In the genomic region with DNA sequence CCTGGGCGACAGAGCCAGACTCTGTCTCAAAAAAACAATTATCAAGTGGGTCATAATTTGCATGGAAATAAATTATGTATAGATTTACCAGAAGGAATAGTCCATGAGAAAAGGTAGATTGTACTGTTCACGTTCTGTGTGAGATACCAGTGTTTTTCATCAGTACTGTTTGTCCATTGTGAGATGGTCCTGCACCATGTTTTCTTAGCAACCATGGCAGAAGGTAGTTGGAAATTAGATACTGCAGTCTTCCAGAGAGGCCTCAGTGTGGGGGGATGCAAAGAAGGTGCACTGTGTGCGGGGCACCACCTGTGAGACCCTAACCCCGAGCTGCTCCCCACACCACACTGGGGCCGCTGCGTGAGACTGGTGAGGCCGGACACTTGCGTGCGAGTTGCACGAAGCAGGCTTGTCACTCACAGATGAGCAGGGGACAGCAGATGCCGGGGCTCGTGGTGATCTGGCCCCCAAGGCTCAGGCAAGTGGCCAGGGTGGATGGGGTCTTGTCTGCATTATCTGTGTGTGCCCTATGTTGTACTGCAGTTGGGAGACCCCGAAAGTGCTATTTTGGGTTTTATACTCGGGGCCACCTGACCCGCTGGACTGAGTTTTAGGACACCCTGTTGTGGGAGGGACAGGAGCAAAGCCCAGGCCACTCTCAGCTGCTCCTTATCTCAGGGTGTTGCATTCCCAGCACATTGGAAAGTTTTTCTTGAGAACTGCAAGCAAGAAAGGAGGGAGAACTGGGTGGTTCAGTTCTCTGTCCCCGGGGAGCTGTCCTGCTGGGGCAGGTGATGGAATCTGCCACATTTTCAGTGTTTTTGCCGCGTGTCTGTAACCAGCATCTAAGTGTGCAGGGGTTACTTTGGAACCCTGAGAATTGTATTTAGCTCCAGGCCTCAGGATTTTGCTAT, we compare ENCODE assay signal across 2 cellular contexts.
TF ChIP-seq lines count a peak whose summit lies in the region.

No MANE protein-coding gene starts in this region.

TF ChIP-seq in Ishikawa, 13 proteins besides CTCF, POLR2A, EP300 and RAD21 (continued from another document):
- TF ChIP-seq REST (IDR thresholded peaks at IDR 0.05; ENCODE audit: low read depth), result peak; percentile 34; the same call in 1 of the 2 replicates

TF ChIP-seq in H1, 55 proteins besides CTCF, POLR2A, EP300 and RAD21:
- TF ChIP-seq SP4 (IDR thresholded peaks at IDR 0.05; ENCODE audit: low read length), result no peak
- TF ChIP-seq ASH2L (IDR thresholded peaks at IDR 0.05; ENCODE audit: low read length), result no peak
- no peak for TF ChIP-seq MAX (IDR thresholded peaks at IDR 0.05)
- TF ChIP-seq HDAC2 (IDR thresholded peaks at IDR 0.05; ENCODE audit: borderline replicate concordance in 1 of 2, low read depth in 2 of 2, low read length in 2 of 2), result no peak
- TF ChIP-seq PHF8 (conservative IDR thresholded peaks at IDR 0.05; ENCODE audit: low read depth, low read length), result no peak
- no peak for TF ChIP-seq TAF7 (optimal IDR thresholded peaks at IDR 0.05; ENCODE audit: borderline replicate concordance, low read depth, low read length)
- TF ChIP-seq GABPA (IDR thresholded peaks at IDR 0.05; ENCODE audit: borderline replicate concordance, insufficient read depth, low read length), result no peak
- TF ChIP-seq TAF1 (IDR thresholded peaks at IDR 0.05; ENCODE audit: low read depth, low read length), result no peak
- TF ChIP-seq POLR2AphosphoS5 (IDR thresholded peaks at IDR 0.05; ENCODE audit: low read depth, low read length), result no peak
- no peak for TF ChIP-seq TBP (IDR thresholded peaks at IDR 0.05; ENCODE audit: low read depth, low read length)
- no peak for TF ChIP-seq ZNF274 (IDR thresholded peaks at IDR 0.05; ENCODE audit: borderline replicate concordance, extremely low read depth, low read length)
- TF ChIP-seq, protein P1, sequence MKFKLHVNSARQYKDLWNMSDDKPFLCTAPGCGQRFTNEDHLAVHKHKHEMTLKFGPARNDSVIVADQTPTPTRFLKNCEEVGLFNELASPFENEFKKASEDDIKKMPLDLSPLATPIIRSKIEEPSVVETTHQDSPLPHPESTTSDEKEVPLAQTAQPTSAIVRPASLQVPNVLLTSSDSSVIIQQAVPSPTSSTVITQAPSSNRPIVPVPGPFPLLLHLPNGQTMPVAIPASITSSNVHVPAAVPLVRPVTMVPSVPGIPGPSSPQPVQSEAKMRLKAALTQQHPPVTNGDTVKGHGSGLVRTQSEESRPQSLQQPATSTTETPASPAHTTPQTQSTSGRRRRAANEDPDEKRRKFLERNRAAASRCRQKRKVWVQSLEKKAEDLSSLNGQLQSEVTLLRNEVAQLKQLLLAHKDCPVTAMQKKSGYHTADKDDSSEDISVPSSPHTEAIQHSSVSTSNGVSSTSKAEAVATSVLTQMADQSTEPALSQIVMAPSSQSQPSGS (IDR thresholded peaks at IDR 0.05; ENCODE audit: low read length), result no peak
- TF ChIP-seq MAFK (IDR thresholded peaks at IDR 0.05; ENCODE audit: low read depth, low read length), result no peak
- TF ChIP-seq CREB1 (IDR thresholded peaks at IDR 0.05), result no peak
- TF ChIP-seq CHD2 (IDR thresholded peaks at IDR 0.05; ENCODE audit: low read length), result no peak
- TF ChIP-seq KDM1A (IDR thresholded peaks at IDR 0.05; ENCODE audit: borderline replicate concordance, low read length), result no peak
- TF ChIP-seq, protein P2, sequence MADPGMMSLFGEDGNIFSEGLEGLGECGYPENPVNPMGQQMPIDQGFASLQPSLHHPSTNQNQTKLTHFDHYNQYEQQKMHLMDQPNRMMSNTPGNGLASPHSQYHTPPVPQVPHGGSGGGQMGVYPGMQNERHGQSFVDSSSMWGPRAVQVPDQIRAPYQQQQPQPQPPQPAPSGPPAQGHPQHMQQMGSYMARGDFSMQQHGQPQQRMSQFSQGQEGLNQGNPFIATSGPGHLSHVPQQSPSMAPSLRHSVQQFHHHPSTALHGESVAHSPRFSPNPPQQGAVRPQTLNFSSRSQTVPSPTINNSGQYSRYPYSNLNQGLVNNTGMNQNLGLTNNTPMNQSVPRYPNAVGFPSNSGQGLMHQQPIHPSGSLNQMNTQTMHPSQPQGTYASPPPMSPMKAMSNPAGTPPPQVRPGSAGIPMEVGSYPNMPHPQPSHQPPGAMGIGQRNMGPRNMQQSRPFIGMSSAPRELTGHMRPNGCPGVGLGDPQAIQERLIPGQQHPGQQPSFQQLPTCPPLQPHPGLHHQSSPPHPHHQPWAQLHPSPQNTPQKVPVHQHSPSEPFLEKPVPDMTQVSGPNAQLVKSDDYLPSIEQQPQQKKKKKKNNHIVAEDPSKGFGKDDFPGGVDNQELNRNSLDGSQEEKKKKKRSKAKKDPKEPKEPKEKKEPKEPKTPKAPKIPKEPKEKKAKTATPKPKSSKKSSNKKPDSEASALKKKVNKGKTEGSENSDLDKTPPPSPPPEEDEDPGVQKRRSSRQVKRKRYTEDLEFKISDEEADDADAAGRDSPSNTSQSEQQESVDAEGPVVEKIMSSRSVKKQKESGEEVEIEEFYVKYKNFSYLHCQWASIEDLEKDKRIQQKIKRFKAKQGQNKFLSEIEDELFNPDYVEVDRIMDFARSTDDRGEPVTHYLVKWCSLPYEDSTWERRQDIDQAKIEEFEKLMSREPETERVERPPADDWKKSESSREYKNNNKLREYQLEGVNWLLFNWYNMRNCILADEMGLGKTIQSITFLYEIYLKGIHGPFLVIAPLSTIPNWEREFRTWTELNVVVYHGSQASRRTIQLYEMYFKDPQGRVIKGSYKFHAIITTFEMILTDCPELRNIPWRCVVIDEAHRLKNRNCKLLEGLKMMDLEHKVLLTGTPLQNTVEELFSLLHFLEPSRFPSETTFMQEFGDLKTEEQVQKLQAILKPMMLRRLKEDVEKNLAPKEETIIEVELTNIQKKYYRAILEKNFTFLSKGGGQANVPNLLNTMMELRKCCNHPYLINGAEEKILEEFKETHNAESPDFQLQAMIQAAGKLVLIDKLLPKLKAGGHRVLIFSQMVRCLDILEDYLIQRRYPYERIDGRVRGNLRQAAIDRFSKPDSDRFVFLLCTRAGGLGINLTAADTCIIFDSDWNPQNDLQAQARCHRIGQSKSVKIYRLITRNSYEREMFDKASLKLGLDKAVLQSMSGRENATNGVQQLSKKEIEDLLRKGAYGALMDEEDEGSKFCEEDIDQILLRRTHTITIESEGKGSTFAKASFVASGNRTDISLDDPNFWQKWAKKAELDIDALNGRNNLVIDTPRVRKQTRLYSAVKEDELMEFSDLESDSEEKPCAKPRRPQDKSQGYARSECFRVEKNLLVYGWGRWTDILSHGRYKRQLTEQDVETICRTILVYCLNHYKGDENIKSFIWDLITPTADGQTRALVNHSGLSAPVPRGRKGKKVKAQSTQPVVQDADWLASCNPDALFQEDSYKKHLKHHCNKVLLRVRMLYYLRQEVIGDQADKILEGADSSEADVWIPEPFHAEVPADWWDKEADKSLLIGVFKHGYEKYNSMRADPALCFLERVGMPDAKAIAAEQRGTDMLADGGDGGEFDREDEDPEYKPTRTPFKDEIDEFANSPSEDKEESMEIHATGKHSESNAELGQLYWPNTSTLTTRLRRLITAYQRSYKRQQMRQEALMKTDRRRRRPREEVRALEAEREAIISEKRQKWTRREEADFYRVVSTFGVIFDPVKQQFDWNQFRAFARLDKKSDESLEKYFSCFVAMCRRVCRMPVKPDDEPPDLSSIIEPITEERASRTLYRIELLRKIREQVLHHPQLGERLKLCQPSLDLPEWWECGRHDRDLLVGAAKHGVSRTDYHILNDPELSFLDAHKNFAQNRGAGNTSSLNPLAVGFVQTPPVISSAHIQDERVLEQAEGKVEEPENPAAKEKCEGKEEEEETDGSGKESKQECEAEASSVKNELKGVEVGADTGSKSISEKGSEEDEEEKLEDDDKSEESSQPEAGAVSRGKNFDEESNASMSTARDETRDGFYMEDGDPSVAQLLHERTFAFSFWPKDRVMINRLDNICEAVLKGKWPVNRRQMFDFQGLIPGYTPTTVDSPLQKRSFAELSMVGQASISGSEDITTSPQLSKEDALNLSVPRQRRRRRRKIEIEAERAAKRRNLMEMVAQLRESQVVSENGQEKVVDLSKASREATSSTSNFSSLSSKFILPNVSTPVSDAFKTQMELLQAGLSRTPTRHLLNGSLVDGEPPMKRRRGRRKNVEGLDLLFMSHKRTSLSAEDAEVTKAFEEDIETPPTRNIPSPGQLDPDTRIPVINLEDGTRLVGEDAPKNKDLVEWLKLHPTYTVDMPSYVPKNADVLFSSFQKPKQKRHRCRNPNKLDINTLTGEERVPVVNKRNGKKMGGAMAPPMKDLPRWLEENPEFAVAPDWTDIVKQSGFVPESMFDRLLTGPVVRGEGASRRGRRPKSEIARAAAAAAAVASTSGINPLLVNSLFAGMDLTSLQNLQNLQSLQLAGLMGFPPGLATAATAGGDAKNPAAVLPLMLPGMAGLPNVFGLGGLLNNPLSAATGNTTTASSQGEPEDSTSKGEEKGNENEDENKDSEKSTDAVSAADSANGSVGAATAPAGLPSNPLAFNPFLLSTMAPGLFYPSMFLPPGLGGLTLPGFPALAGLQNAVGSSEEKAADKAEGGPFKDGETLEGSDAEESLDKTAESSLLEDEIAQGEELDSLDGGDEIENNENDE (IDR thresholded peaks at IDR 0.05; ENCODE audit: insufficient replicate concordance, low read length), result no peak
- no peak for TF ChIP-seq POU5F1 (IDR thresholded peaks at IDR 0.05; ENCODE audit: low read depth, low read length)
- no peak for TF ChIP-seq SUZ12 (IDR thresholded peaks at IDR 0.05; ENCODE audit: low read length)
